ENCODE assay signal across 23 cellular contexts in the genomic region with DNA sequence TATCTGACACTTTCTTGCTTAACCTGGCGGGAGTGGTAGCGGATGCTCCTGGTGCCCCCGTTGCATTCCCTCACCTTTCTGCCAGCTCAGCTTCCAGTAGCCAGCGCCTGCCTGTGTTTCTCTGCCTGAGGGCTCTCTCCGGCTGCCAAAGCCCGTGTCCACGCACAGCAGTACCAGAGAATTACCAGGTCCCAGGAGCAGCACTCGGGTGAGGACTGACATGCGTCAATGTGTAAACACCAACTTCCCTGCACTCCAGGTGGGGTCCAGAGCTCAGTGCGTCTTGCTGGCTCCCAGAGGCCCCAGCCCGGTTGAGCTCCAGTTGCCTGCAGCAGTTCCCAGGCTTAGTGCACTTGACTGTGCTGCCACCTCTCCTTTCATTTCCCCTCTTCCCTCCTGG. TPM values are rescaled to one million over a fixed set of nuclear protein-coding genes. Genes with fewer than 3 reads are reported as not detected.
DNase-seq lines count a peak whose midpoint lies in the region; TF ChIP-seq lines count a peak whose summit lies in the region.
"Had no signal": no experiment of that assay in that cellular context is flagged by ENCODE, and none has a peak within 500 bp of the region (broad histone marks: within the 10 kb centered on the region; RNA-seq: fewer than 3 reads in every experiment).

No MANE protein-coding gene starts in this region.

- no TSS peak for BruUV-seq in MCF 10A (replicated peaks; lab: Mats Ljungman, UMichigan)

- H2BK5ac ChIP-seq in H9 (ENCODE audit: insufficient read length, low read length) = no peak overlapping the region

- H3K9ac ChIP-seq in H9 (ENCODE audit: extremely low read depth, insufficient read length, low read length) = no peak overlapping the region
- H3K9ac ChIP-seq: BLaER1 had no signal

- no peak overlapping the region for H3K14ac ChIP-seq in H9 (ENCODE audit: insufficient read depth, low read length)

- no peak overlapping the region for H2AK5ac ChIP-seq in H9 (ENCODE audit: insufficient read length, low read length)

- H2BK12ac ChIP-seq in H9 (ENCODE audit: insufficient read length, low read depth, low read length) = no peak overlapping the region

- no peaks in the 10 kb centered on the region for H3K23me2 ChIP-seq in H9 (ENCODE audit: insufficient read length, low read depth, low read length, poor library complexity, severe bottlenecking)

- no peak overlapping the region for H2BK15ac ChIP-seq in H9 (ENCODE audit: low read depth, low read length)

- no peaks in the 10 kb centered on the region for H3K79me1 ChIP-seq in H9 (ENCODE audit: insufficient read depth, low read depth, low read length, poor library complexity, severe bottlenecking)

- no peak overlapping the region for H2BK120ac ChIP-seq in H9 (ENCODE audit: low read depth, low read length, poor library complexity, severe bottlenecking)

- H3K18ac ChIP-seq in H9 (ENCODE audit: insufficient read length, low read depth, low read length) = no peak overlapping the region

- H4K8ac ChIP-seq in H9 (replicated peaks; ENCODE audit: insufficient read length, low read depth, low read length) = no peak overlapping the region

- no peaks in the 10 kb centered on the region for H4K20me1 ChIP-seq in H9 (ENCODE audit: control insufficient read depth, insufficient read depth, insufficient read length)
- H4K20me1 ChIP-seq: BLaER1 had no signal

- H3K27me3 Mint-ChIP-seq in H9 (ENCODE audit: low read depth) (no peaks in the 10 kb centered on the region; the same call in 1 of the 2 replicates), MCF 10A (ENCODE audit: insufficient read depth, unreplicated experiment) (no peaks in the 10 kb centered on the region)

- no peak overlapping the region for H4K5ac ChIP-seq in H9 (ENCODE audit: insufficient read length, low read depth, low read length)

- no peak overlapping the region for H3T11ph ChIP-seq in H9 (ENCODE audit: low read length)

- H3K27ac ChIP-seq in H9 (ENCODE audit: insufficient read length, low read depth, low read length) = no peak overlapping the region
- H3K27ac ChIP-seq: BLaER1, SJSA1 had no signal

- H3K4me1 Mint-ChIP-seq in H9 (no peaks in the 10 kb centered on the region), MCF 10A (ENCODE audit: insufficient read depth, unreplicated experiment) (no peaks in the 10 kb centered on the region)

- DNase-seq in NCI-H345 (lab: John Stamatoyannopoulos, UW) (peak; percentile 27), NCI-H345 treated with DMSO at 0.1 percent for 48 hours (lab: John Stamatoyannopoulos, UW; ENCODE audit: unreplicated experiment) (no peak), H9 (peak; percentile 29), RPMI7951 (ENCODE audit: low read depth) (peak; percentile 42), islet precursor cell (peak; percentile 65), mesenteric fat pad (ENCODE audit: low spot score) (no peak), MCF 10A (ENCODE audit: unreplicated experiment) (no peak)
- no peak for DNase-seq in stimulated activated CD4-positive, alpha-beta T cell treated with anti-CD3 and anti-CD28 coated beads, Interleukin-2, amount 100 ng/mL, for 24 hours
- DNase-seq: CD8-positive, alpha-beta T cell; GF-D8; GOT3; IMR-90; Karpas-422; NCI-H1105; NCI-H187; NCI-H2171 treated with DMSO at 0.1 percent for 48 hours; NCI-H524 treated with DMSO at 0.1 percent for 48 hours; NK-92 treated with Interleukin-12 subunit alpha and Interleukin-12 subunit beta, amount 100 ng/mL, for 24 hours; RPMI8226 had no signal

- no peaks in the 10 kb centered on the region; the same call in 1 of the 2 replicates for H3K27me3 ChIP-seq in H9 (ENCODE audit: insufficient read depth, low read length)
- H3K27me3 ChIP-seq: BLaER1, SJSA1 had no signal

- H3K9me3 Mint-ChIP-seq in H9 (no peaks in the 10 kb centered on the region), MCF 10A (ENCODE audit: unreplicated experiment) (no peaks in the 10 kb centered on the region)
- H3K9me3 Mint-ChIP-seq: CD8-positive, alpha-beta T cell had no signal

- H3K4me1 ChIP-seq in H9 (ENCODE audit: insufficient read depth, low read length) = no peaks in the 10 kb centered on the region
- H3K4me1 ChIP-seq: BLaER1, SJSA1 had no signal

- H3K79me2 ChIP-seq in H9 (ENCODE audit: insufficient read depth, low read length) = no peaks in the 10 kb centered on the region

- intact Hi-C loops in MCF 10A (cut with micrococcal nuclease) = no loop called here

- CTCF ChIA-PET in MCF 10A (lab: Yijun Ruan, JAX) = interaction anchor here (0.9 to 1.6 kb wide), 2 partner anchors 13 to 915 kb away, joined by 3 read pairs; no protein-coding TSS in a partner anchor

- H2BK20ac ChIP-seq in H9 (ENCODE audit: low read depth, low read length, poor library complexity, severe bottlenecking) = no peak overlapping the region

- H4K91ac ChIP-seq in H9 (ENCODE audit: insufficient read length, low read depth, low read length) = no peak overlapping the region

- H3K27ac Mint-ChIP-seq in H9 (no peak overlapping the region), MCF 10A (ENCODE audit: low read depth, unreplicated experiment) (no peak overlapping the region)
- H3K27ac Mint-ChIP-seq: CD8-positive, alpha-beta T cell had no signal

- TF ChIP-seq CTCF in H9 (conservative IDR thresholded peaks at IDR 0.05) = no peak
- no peak for TF ChIP-seq CTCF in MCF 10A (IDR thresholded peaks at IDR 0.05; ENCODE audit: unreplicated experiment)

- no peak overlapping the region for H3K4ac ChIP-seq in H9 (ENCODE audit: low read depth, low read length)

- no peak overlapping the region for H2AFZ ChIP-seq in H9 (ENCODE audit: low read length)

- H3K36me3 Mint-ChIP-seq in H9 (ENCODE audit: insufficient read depth in 1 of 3, low read depth in 3 of 3) = no peaks in the 10 kb centered on the region
- peaks cover 5% of the 10 kb centered on the region for H3K36me3 Mint-ChIP-seq in MCF 10A (ENCODE audit: insufficient read depth, unreplicated experiment)
- H3K36me3 Mint-ChIP-seq: CD8-positive, alpha-beta T cell had no signal

- H3K23ac ChIP-seq in H9 (ENCODE audit: insufficient read length, low read depth, low read length) = no peak overlapping the region

- H3K4me2 ChIP-seq in H9 (ENCODE audit: insufficient read depth, insufficient read length, low read length) = no peak overlapping the region
- H3K4me2 ChIP-seq: BLaER1 had no signal

- H3K4me3 Mint-ChIP-seq in H9 = no peak overlapping the region
- H3K4me3 Mint-ChIP-seq in MCF 10A (ENCODE audit: unreplicated experiment) = no peak overlapping the region
- H3K4me3 Mint-ChIP-seq: CD8-positive, alpha-beta T cell had no signal

- no CpG with 5 or more reads among the region's 11 CpGs for WGBS in H9 (ENCODE audit: extremely low coverage, insufficient read length, low lambda C conversion rate)

- POLR2A ChIA-PET in MCF 10A (lab: Yijun Ruan, JAX) = no interaction called here

- H3K56ac ChIP-seq in H9 (ENCODE audit: insufficient read length, low read depth, low read length) = no peak overlapping the region

- H3K9me3 ChIP-seq in H9 (ENCODE audit: control insufficient read depth, low read depth, low read length) = no peaks in the 10 kb centered on the region
- H3K9me3 ChIP-seq: BLaER1, SJSA1 had no signal

RNA-seq across cellular contexts. Expression of gene CDH13, which starts 54.8 kb away (rescaled TPM):
- 1.5 and 2.4 TPM in 2 replicates for total RNA-seq in H9 (2021)
- 54.6 and 65.6 TPM in 2 replicates for total RNA-seq in RPMI7951 (2014; rRNA removed; shearing (Covaris generic))
- total RNA-seq in mesenteric fat pad = 18.3 TPM
- total RNA-seq in MCF 10A (2022) = 49.3 and 55.2 TPM in 2 replicates
- total RNA-seq: CD8-positive, alpha-beta T cell; HT-29; OCI-LY7 had no signal

Comparison
In these comparisons a context has a peak if more than half of its experiments do, and no peak if none do; other contexts are left out.
1. DNase-seq: peak in NCI-H345 (single experiment), H9 (single experiment), RPMI7951 (single experiment) and islet precursor cell (single experiment); none in NCI-H345 treated with DMSO at 0.1 percent for 48 hours (single experiment), mesenteric fat pad (single experiment), MCF 10A (single experiment) and stimulated activated CD4-positive, alpha-beta T cell treated with anti-CD3 and anti-CD28 coated beads, Interleukin-2, amount 100 ng/mL, for 24 hours (0 of 2).